Comparison of ENCODE assay signal across 33 cellular contexts in the genomic region with DNA sequence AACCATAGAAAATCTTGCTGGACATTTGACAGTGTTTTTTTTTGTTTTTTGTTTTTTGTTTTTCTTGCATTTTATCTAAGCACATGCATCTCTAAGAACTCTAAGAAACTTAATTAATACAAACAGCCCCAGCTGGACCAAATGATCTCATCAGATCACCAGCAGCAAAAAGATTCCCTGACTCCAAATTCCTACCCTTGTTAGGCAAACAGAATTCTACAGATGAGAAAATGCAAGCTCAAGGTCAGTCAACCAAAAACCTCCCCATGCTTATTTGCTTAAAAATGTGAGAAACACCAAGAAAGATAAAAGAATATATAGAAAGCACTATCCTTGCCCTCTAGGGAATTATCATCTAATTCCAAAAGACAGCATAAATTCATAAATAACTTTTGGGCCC.
"Had no signal": no experiment of that assay in that cellular context is flagged by ENCODE, and none has a peak within 500 bp of the region (broad histone marks: within the 10 kb centered on the region; RNA-seq: fewer than 3 reads in every experiment).

No MANE protein-coding gene starts in this region.

- DNase-seq: activated CD4-positive, alpha-beta T cell treated with anti-CD3 and anti-CD28 coated beads for 48 hours; activated CD4-positive, alpha-beta T cell treated with anti-CD3 and anti-CD28 coated beads, Interleukin-2, amount 50 U/mL, for 48 hours; activated CD8-positive, alpha-beta memory T cell treated with anti-CD3 and anti-CD28 coated beads, Interleukin-2, amount 50 U/mL, for 4 hours; activated gamma-delta T cell; activated naive CD4-positive, alpha-beta T cell treated with anti-CD3 and anti-CD28 coated beads, Interleukin-2, amount 10 ng/mL, durations not matched to agents 7 days and 5 days; activated naive CD8-positive, alpha-beta T cell treated with anti-CD3 and anti-CD28 coated beads, Interleukin-2, amount 10 ng/mL, durations not matched to agents 7 days and 5 days; activated T-cell treated with anti-CD3 and anti-CD28 coated beads, Interleukin-2, amount 50 U/mL, for 1 hour; caudate nucleus; dermis blood vessel endothelial cell; effector CD4-positive, alpha-beta T cell; esophagus squamous epithelium; gastrocnemius medialis; naive thymus-derived CD8-positive, alpha-beta T cell; occipital lobe; stimulated activated CD4-positive, alpha-beta T cell treated with anti-CD3 and anti-CD28 coated beads, Interleukin-4, amount 100 ng/mL, for 24 hours; substantia nigra; T-helper 17 cell; T1000; uterus; WERI-Rb-1 had no signal

- ATAC-seq: activated CD4-positive, CD25-positive, alpha-beta regulatory T cell treated with anti-CD3 and anti-CD28 coated beads, Interleukin-2, amount 50 U/mL, for 24 hours; gastrocnemius medialis; naive thymus-derived CD8-positive, alpha-beta T cell; sciatic nerve; stimulated activated effector memory CD8-positive, alpha-beta T cell treated with anti-CD3 and anti-CD28 coated beads, Interleukin-12 subunit alpha, Interleukin-12 subunit beta, amount 100 ng/mL, for 72 hours; T-helper 17 cell had no signal

- H3K4me1 Mint-ChIP-seq: activated naive CD4-positive, alpha-beta T cell treated with anti-CD3 and anti-CD28 coated beads, Interleukin-2, amount 10 ng/mL, durations not matched to agents 7 days and 5 days had no signal

- H3K27me3 ChIP-seq: ascending aorta, esophagus squamous epithelium, gastrocnemius medialis, hepatocyte, neural progenitor cell, uterus had no signal

- FAIRE-seq: endometrium, keratinocyte had no signal

- H3K27ac ChIP-seq: epithelial cell of prostate, esophagus squamous epithelium, gastrocnemius medialis, hepatocyte, neural progenitor cell, skin epidermis, uterus, WERI-Rb-1 had no signal

- H3K9ac ChIP-seq: neural progenitor cell had no signal

- H3K36me3 ChIP-seq: ascending aorta, esophagus squamous epithelium, gastrocnemius medialis, neural progenitor cell, uterus, WERI-Rb-1 had no signal

- H3K9me3 Mint-ChIP-seq: activated naive CD4-positive, alpha-beta T cell treated with anti-CD3 and anti-CD28 coated beads, Interleukin-2, amount 10 ng/mL, durations not matched to agents 7 days and 5 days; activated naive CD8-positive, alpha-beta T cell treated with anti-CD3 and anti-CD28 coated beads, Interleukin-2, amount 10 ng/mL, durations not matched to agents 7 days and 5 days; activated T-helper 1 cell treated with anti-CD3 and anti-CD28 coated beads, Interleukin-12 subunit alpha, Interleukin-12 subunit beta, Interleukin-2, Interleukin-4 antibody, amounts not matched to agents 30 ng/mL and 10 ng/mL and 1 ng/mL, durations not matched to agents 14 hours and 24 hours and 36 hours; naive thymus-derived CD8-positive, alpha-beta T cell; neural progenitor cell; stimulated activated effector memory CD8-positive, alpha-beta T cell treated with anti-CD3 and anti-CD28 coated beads, Interleukin-12 subunit alpha, Interleukin-12 subunit beta, amount 100 ng/mL, for 72 hours; stimulated activated naive CD8-positive, alpha-beta T cell treated with anti-CD3 and anti-CD28 coated beads, Interleukin-15, Interleukin-2, amounts not matched to agents 100 ng/mL and 50 ng/mL, for 24 hours; type B pancreatic cell had no signal

- H3K36me3 Mint-ChIP-seq: activated naive CD4-positive, alpha-beta T cell treated with anti-CD3 and anti-CD28 coated beads, Interleukin-2, amount 10 ng/mL, durations not matched to agents 7 days and 5 days; stimulated activated effector memory CD8-positive, alpha-beta T cell treated with anti-CD3 and anti-CD28 coated beads, Interleukin-12 subunit alpha, Interleukin-12 subunit beta, amount 100 ng/mL, for 72 hours had no signal

- H3K27ac Mint-ChIP-seq: activated naive CD4-positive, alpha-beta T cell treated with anti-CD3 and anti-CD28 coated beads, Interleukin-2, amount 10 ng/mL, durations not matched to agents 7 days and 5 days; activated naive CD8-positive, alpha-beta T cell treated with anti-CD3 and anti-CD28 coated beads, Interleukin-2, amount 10 ng/mL, durations not matched to agents 7 days and 5 days; activated T-helper 1 cell treated with anti-CD3 and anti-CD28 coated beads, Interleukin-12 subunit alpha, Interleukin-12 subunit beta, Interleukin-2, Interleukin-4 antibody, amounts not matched to agents 30 ng/mL and 10 ng/mL and 1 ng/mL, durations not matched to agents 14 hours and 24 hours and 36 hours; naive thymus-derived CD8-positive, alpha-beta T cell; neural progenitor cell; stimulated activated effector memory CD8-positive, alpha-beta T cell treated with anti-CD3 and anti-CD28 coated beads, Interleukin-12 subunit alpha, Interleukin-12 subunit beta, amount 100 ng/mL, for 72 hours; stimulated activated naive CD8-positive, alpha-beta T cell treated with anti-CD3 and anti-CD28 coated beads, Interleukin-15, Interleukin-2, amounts not matched to agents 100 ng/mL and 50 ng/mL, for 24 hours; T-helper 17 cell; type B pancreatic cell had no signal

- H3K4me2 ChIP-seq: hepatocyte, neural progenitor cell had no signal

- H3K4me3 ChIP-seq: ascending aorta, esophagus squamous epithelium, gastrocnemius medialis, hepatocyte, neural progenitor cell, skin epidermis, uterus had no signal

- H3K9me3 ChIP-seq: ascending aorta, esophagus squamous epithelium, gastrocnemius medialis, uterus had no signal

- H3K4me3 Mint-ChIP-seq: activated naive CD4-positive, alpha-beta T cell treated with anti-CD3 and anti-CD28 coated beads, Interleukin-2, amount 10 ng/mL, durations not matched to agents 7 days and 5 days; activated naive CD8-positive, alpha-beta T cell treated with anti-CD3 and anti-CD28 coated beads, Interleukin-2, amount 10 ng/mL, durations not matched to agents 7 days and 5 days; activated T-helper 1 cell treated with anti-CD3 and anti-CD28 coated beads, Interleukin-12 subunit alpha, Interleukin-12 subunit beta, Interleukin-2, Interleukin-4 antibody, amounts not matched to agents 30 ng/mL and 10 ng/mL and 1 ng/mL, durations not matched to agents 14 hours and 24 hours and 36 hours; naive thymus-derived CD8-positive, alpha-beta T cell; neural progenitor cell; stimulated activated effector memory CD8-positive, alpha-beta T cell treated with anti-CD3 and anti-CD28 coated beads, Interleukin-12 subunit alpha, Interleukin-12 subunit beta, amount 100 ng/mL, for 72 hours; stimulated activated naive CD8-positive, alpha-beta T cell treated with anti-CD3 and anti-CD28 coated beads, Interleukin-15, Interleukin-2, amounts not matched to agents 100 ng/mL and 50 ng/mL, for 24 hours; T-helper 17 cell; type B pancreatic cell had no signal

- H2AFZ ChIP-seq: hepatocyte, neural progenitor cell had no signal

- H3K4me1 ChIP-seq: uterus had no signal

- H3K27me3 Mint-ChIP-seq: activated naive CD4-positive, alpha-beta T cell treated with anti-CD3 and anti-CD28 coated beads, Interleukin-2, amount 10 ng/mL, durations not matched to agents 7 days and 5 days; activated naive CD8-positive, alpha-beta T cell treated with anti-CD3 and anti-CD28 coated beads, Interleukin-2, amount 10 ng/mL, durations not matched to agents 7 days and 5 days; naive thymus-derived CD8-positive, alpha-beta T cell; stimulated activated naive CD8-positive, alpha-beta T cell treated with anti-CD3 and anti-CD28 coated beads, Interleukin-15, Interleukin-2, amounts not matched to agents 100 ng/mL and 50 ng/mL, for 24 hours; T-helper 17 cell; type B pancreatic cell had no signal
